ENCODE assay signal across 20 cellular contexts in the genomic region with DNA sequence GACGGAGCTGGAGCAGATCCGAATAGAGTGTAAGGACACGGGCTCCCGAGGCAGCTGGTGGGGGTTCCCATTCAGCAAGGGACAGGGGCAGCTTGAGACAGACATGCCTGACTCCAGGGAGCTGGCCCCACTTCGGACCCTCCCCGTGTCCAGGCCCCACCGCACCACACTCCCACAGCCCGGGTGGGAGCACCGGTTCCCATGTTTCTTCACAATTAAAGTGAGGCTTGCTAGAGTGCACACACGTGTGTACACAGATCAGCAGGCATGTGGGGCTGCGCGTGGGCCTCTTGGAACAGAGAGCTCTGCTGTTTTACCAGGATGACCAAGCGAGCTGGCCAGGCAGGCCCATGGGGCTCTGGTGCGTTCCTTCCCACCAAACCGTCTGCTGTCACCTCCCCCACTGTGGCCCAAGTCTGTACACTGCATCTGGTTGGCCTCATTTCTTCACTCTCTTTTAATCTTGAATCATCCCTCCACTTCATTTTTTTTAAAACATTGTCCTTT. TPM values are rescaled to one million over a fixed set of nuclear protein-coding genes. Genes with fewer than 3 reads are reported as not detected.
DNase-seq lines count a peak whose midpoint lies in the region; FAIRE-seq and TF ChIP-seq lines count a peak whose summit lies in the region.
"Had no signal": no experiment of that assay in that cellular context is flagged by ENCODE, and none has a peak within 500 bp of the region (broad histone marks: within the 10 kb centered on the region; RNA-seq: fewer than 3 reads in every experiment).

No MANE protein-coding gene starts in this region.

- H2BK20ac ChIP-seq in H1 (ENCODE audit: low read length), result no peak overlapping the region

- intact Hi-C loops in activated naive CD4-positive, alpha-beta T cell treated with anti-CD3 and anti-CD28 coated beads for 36 hours (cut with micrococcal nuclease), result no loop called here

- H3K36me3 Mint-ChIP-seq in activated naive CD4-positive, alpha-beta T cell treated with anti-CD3 and anti-CD28 coated beads, Interleukin-2, amount 50 U/mL, for 24 hours, result no peaks in the 10 kb centered on the region
- no peaks in the 10 kb centered on the region for H3K36me3 Mint-ChIP-seq in activated naive CD4-positive, alpha-beta T cell treated with anti-CD3 and anti-CD28 coated beads for 36 hours (ENCODE audit: low read depth)
- H3K36me3 Mint-ChIP-seq in nephron progenitor cell (ENCODE audit: low read depth), result no peaks in the 10 kb centered on the region
- H3K36me3 Mint-ChIP-seq: IgD-negative memory B cell had no signal

- no peak overlapping the region for H3K23ac ChIP-seq in H1 (ENCODE audit: insufficient read length)

- H3K9me3 Mint-ChIP-seq in activated naive CD4-positive, alpha-beta T cell treated with anti-CD3 and anti-CD28 coated beads, Interleukin-2, amount 50 U/mL, for 24 hours, result no peaks in the 10 kb centered on the region
- H3K9me3 Mint-ChIP-seq in activated naive CD4-positive, alpha-beta T cell treated with anti-CD3 and anti-CD28 coated beads for 36 hours, result no peaks in the 10 kb centered on the region
- H3K9me3 Mint-ChIP-seq in nephron progenitor cell, result no peaks in the 10 kb centered on the region
- H3K9me3 Mint-ChIP-seq: CD4-positive, alpha-beta T cell had no signal

- TF ChIP-seq CTCF in H1 (IDR thresholded peaks at IDR 0.05; ENCODE audit: control extremely low read depth in 1 of 3, insufficient read depth in 1 of 3, low read depth in 1 of 3, low read length in 3 of 3) (no peak), nephron progenitor cell (IDR thresholded peaks at IDR 0.05) (no peak)

- H3K23me2 ChIP-seq in H1 (ENCODE audit: low read depth, low read length), result no peaks in the 10 kb centered on the region

- POLR2A ChIA-PET in H1 (lab: Charles Lee; ENCODE audit: partially characterized antibody), result interaction anchor here (1.3 kb wide), 1 partner anchor 13 kb away, joined by 3 read pairs; no protein-coding TSS in a partner anchor

- no peaks in the 10 kb centered on the region for H3K9me3 ChIP-seq in H1 (ENCODE audit: insufficient read depth in 2 of 2, low read depth in 1 of 2, low read length in 1 of 2)
- H3K9me3 ChIP-seq: A549, HAP-1 had no signal

- H3K56ac ChIP-seq in H1 (replicated peaks; ENCODE audit: insufficient read length, low read depth, low read length), result no peak overlapping the region

- H2AFZ ChIP-seq in H1 (ENCODE audit: low read length), result no peak overlapping the region

- H3K4me3 Mint-ChIP-seq in activated naive CD4-positive, alpha-beta T cell treated with anti-CD3 and anti-CD28 coated beads, Interleukin-2, amount 50 U/mL, for 24 hours, result no peak overlapping the region
- no peak overlapping the region for H3K4me3 Mint-ChIP-seq in activated naive CD4-positive, alpha-beta T cell treated with anti-CD3 and anti-CD28 coated beads for 36 hours
- peak overlapping the region; percentile 10 for H3K4me3 Mint-ChIP-seq in nephron progenitor cell
- H3K4me3 Mint-ChIP-seq: CD4-positive, alpha-beta T cell; IgD-negative memory B cell had no signal

- H3K27ac Mint-ChIP-seq in activated naive CD4-positive, alpha-beta T cell treated with anti-CD3 and anti-CD28 coated beads, Interleukin-2, amount 50 U/mL, for 24 hours, result peak overlapping the region; percentile 23
- H3K27ac Mint-ChIP-seq in activated naive CD4-positive, alpha-beta T cell treated with anti-CD3 and anti-CD28 coated beads for 36 hours, result no peak overlapping the region
- no peak overlapping the region for H3K27ac Mint-ChIP-seq in nephron progenitor cell
- H3K27ac Mint-ChIP-seq: CD4-positive, alpha-beta T cell; IgD-negative memory B cell had no signal

- H2AK5ac ChIP-seq in H1 (ENCODE audit: low read depth, low read length), result no peak overlapping the region

- H3K79me1 ChIP-seq in H1 (ENCODE audit: low read depth, low read length), result no peaks in the 10 kb centered on the region

- no peaks in the 10 kb centered on the region for H3K27me3 Mint-ChIP-seq in activated naive CD4-positive, alpha-beta T cell treated with anti-CD3 and anti-CD28 coated beads, Interleukin-2, amount 50 U/mL, for 24 hours
- H3K27me3 Mint-ChIP-seq in activated naive CD4-positive, alpha-beta T cell treated with anti-CD3 and anti-CD28 coated beads for 36 hours (ENCODE audit: low read depth), result no peaks in the 10 kb centered on the region
- peaks cover 6% of the 10 kb centered on the region for H3K27me3 Mint-ChIP-seq in nephron progenitor cell (ENCODE audit: low read depth, poor library complexity)

- no peak for DNase-seq in activated naive CD4-positive, alpha-beta T cell treated with anti-CD3 and anti-CD28 coated beads for 36 hours
- no peak for DNase-seq in H1 (ENCODE audit: low read depth in 1 of 2, low spot score in 2 of 2)
- no peak for DNase-seq in nephron progenitor cell
- no peak for DNase-seq in epidermal melanocyte (ENCODE audit: insufficient read length, low spot score)
- no peak for DNase-seq in stimulated activated CD4-positive, alpha-beta T cell treated with anti-CD3 and anti-CD28 coated beads, Interleukin-2, amount 100 ng/mL, for 24 hours
- DNase-seq in H4 (ENCODE audit: low spot score), result no peak
- DNase-seq: AML-193; CD4-positive, alpha-beta T cell; DMS153; DMS79 treated with DMSO at 0.1 percent for 48 hours; GF-D8; GOT3 had no signal

- no peak overlapping the region for H2BK12ac ChIP-seq in H1 (ENCODE audit: low read depth, low read length)

- TF ChIP-seq POLR2A in H1 (IDR thresholded peaks at IDR 0.05; ENCODE audit: control extremely low read depth in 1 of 2, low read depth in 2 of 2, low read length in 2 of 2), result no peak

- no peak overlapping the region for H2BK15ac ChIP-seq in H1 (ENCODE audit: low read length)

- H3K4me1 Mint-ChIP-seq in activated naive CD4-positive, alpha-beta T cell treated with anti-CD3 and anti-CD28 coated beads, Interleukin-2, amount 50 U/mL, for 24 hours, result peaks cover 16% of the 10 kb centered on the region
- peaks cover 13% of the 10 kb centered on the region for H3K4me1 Mint-ChIP-seq in activated naive CD4-positive, alpha-beta T cell treated with anti-CD3 and anti-CD28 coated beads for 36 hours (ENCODE audit: low read depth)
- H3K4me1 Mint-ChIP-seq in nephron progenitor cell, result peaks cover 72% of the 10 kb centered on the region

- no peak for TF ChIP-seq EP300 in H1 (IDR thresholded peaks at IDR 0.05; ENCODE audit: borderline replicate concordance in 1 of 2, low read depth in 2 of 2, low read length in 2 of 2)

- no peaks in the 10 kb centered on the region for H3K36me3 ChIP-seq in H1 (ENCODE audit: control insufficient read depth in 2 of 4, insufficient read depth in 4 of 4, low read length in 3 of 4)
- H3K36me3 ChIP-seq: HAP-1 had no signal

- no peak overlapping the region for H3K4me2 ChIP-seq in H1 (ENCODE audit: insufficient read depth in 1 of 2, low read depth in 2 of 2, low read length in 2 of 2)
- H3K4me2 ChIP-seq: A549 had no signal

- TF ChIP-seq RAD21 in H1 (IDR thresholded peaks at IDR 0.05 in 1 of 2, conservative IDR thresholded peaks at IDR 0.05 in 1 of 2; ENCODE audit: low read depth in 2 of 2, low read length in 2 of 2), result no peak

- CTCF ChIA-PET in activated naive CD4-positive, alpha-beta T cell treated with anti-CD3 and anti-CD28 coated beads for 36 hours (lab: Charles Lee), result no interaction called here
- CTCF ChIA-PET in H1 (lab: Charles Lee; ENCODE audit: partially characterized antibody), result interaction anchor here (0.7 to 3.6 kb wide), 10 partner anchors 11 to 54 kb away, joined by 3 to 29 read pairs (median 5); no protein-coding TSS in a partner anchor

- H4K20me1 ChIP-seq in H1 (replicated peaks in 1 of 2; ENCODE audit: control insufficient read depth in 1 of 2, insufficient read depth in 2 of 2, low read length in 2 of 2), result no peaks in the 10 kb centered on the region

- WGBS in H1 (ENCODE audit: extremely low coverage in 1 of 2, insufficient coverage in 1 of 2, insufficient read length in 1 of 2, insufficient replicate concordance in 2 of 2, low coverage in 1 of 2, low lambda C conversion rate in 2 of 2, missing lambda C conversion rate in 1 of 2), 2 experiments, result 88% methylated on average over 13 of the region's 15 CpGs; no CpG with 5 or more reads in 1 of the 2 experiments

- no peak overlapping the region for H3K9ac ChIP-seq in H1 (replicated peaks in 1 of 4; ENCODE audit: extremely low read depth in 1 of 4, low read depth in 3 of 4, low read length in 3 of 4)

- H4K5ac ChIP-seq in H1 (ENCODE audit: insufficient read length, low read depth, low read length), result no peak overlapping the region

- no peak for FAIRE-seq in H1 (lab: Jason Lieb, UNC)
- FAIRE-seq: A549, HepG2 had no signal

- no peak overlapping the region for H3K14ac ChIP-seq in H1 (ENCODE audit: insufficient read length)

- H4K8ac ChIP-seq in H1 (ENCODE audit: extremely low read depth, insufficient read depth, low read length), result peak overlapping the region; percentile 69; the same call in 1 of the 2 replicates

- no peak overlapping the region for H3K27ac ChIP-seq in H1 (ENCODE audit: low read depth, low read length)
- H3K27ac ChIP-seq: 22Rv1, A549, C4-2B had no signal

- H3K79me2 ChIP-seq in H1 (ENCODE audit: control insufficient read depth in 1 of 2, insufficient read depth in 2 of 2, low read length in 2 of 2), result no peaks in the 10 kb centered on the region

- H2BK120ac ChIP-seq in H1 (replicated peaks; ENCODE audit: low read depth, low read length), result no peak overlapping the region

- no peak overlapping the region for H3K4me3 ChIP-seq in H1 (ENCODE audit: extremely low read depth in 1 of 4, insufficient read depth in 2 of 4, low read depth in 3 of 4, low read length in 4 of 4)
- H3K4me3 ChIP-seq: A549, HAP-1 had no signal

- H4K91ac ChIP-seq in H1 (replicated peaks; ENCODE audit: insufficient read length, low read length), result no peak overlapping the region

- H3K4me1 ChIP-seq in H1 (replicated peaks in 1 of 4; ENCODE audit: control insufficient read depth in 3 of 4, insufficient read depth in 4 of 4, low read length in 3 of 4), result peaks cover 3 to 25% (median 16%) of the 10 kb centered on the region in 4 experiments
- H3K4me1 ChIP-seq: A549, HAP-1 had no signal

- no peak overlapping the region for H3K18ac ChIP-seq in H1 (ENCODE audit: extremely low read depth, low read length)

- no peak overlapping the region for H3K4ac ChIP-seq in H1 (replicated peaks; ENCODE audit: insufficient read length, low read depth, low read length)

- H3K27me3 ChIP-seq in H1 (replicated peaks in 1 of 4; ENCODE audit: control insufficient read depth in 3 of 4, extremely low read depth in 1 of 4, insufficient read depth in 3 of 4, low read length in 3 of 4), result peaks cover 0 to 3% (median 2%) of the 10 kb centered on the region in 4 experiments; a peak in 1 of 7 replicates

- no peak overlapping the region for H2BK5ac ChIP-seq in H1 (ENCODE audit: low read depth, low read length)

RNA-seq across cellular contexts. Expression of a gene that starts 48.0 kb away (rescaled TPM):
- total RNA-seq in activated naive CD4-positive, alpha-beta T cell treated with anti-CD3 and anti-CD28 coated beads for 36 hours, result under 1 TPM in 1 of 2 experiments, not detected in 1; 0.21 TPM
- 0.65 and 1.1 TPM in 2 replicates for total RNA-seq in H1 (2021; fragmentation: NEBNext Ultra II Directional; extraction: Animal tissue kit (Norgen Biotek cat#: 25700))
- polyA plus RNA-seq in H1 (2011; rRNA removed), result 0.63 and 0.70 TPM in 2 replicates
- 0.44 TPM for polyA plus RNA-seq in H1 (2011; cell fraction: cytosol; rRNA removed)
- 1.6 TPM for polyA plus RNA-seq in H1 (2011; cell fraction: nucleus; rRNA removed)
- polyA plus RNA-seq in H1 (2012, experiment 1 of 2), result 0.33 to 1.2 TPM (median 0.91 TPM) in 4 replicates
- 0.56 TPM for polyA plus RNA-seq in H1 (2012, experiment 2 of 2)
- polyA plus RNA-seq in H1 (2013, experiment 1 of 2), result 0.36 TPM
- polyA plus RNA-seq in H1 (2013, experiment 2 of 2), result 0.46 TPM
- polyA minus RNA-seq in H1 (2011; rRNA and poly(A)+ RNA removed), result 1.8 and 3.6 TPM in 2 replicates
- polyA minus RNA-seq in H1 (2011; cell fraction: cytosol; rRNA and poly(A)+ RNA removed), result not detected
- 1.8 TPM for polyA minus RNA-seq in H1 (2011; cell fraction: nucleus; rRNA and poly(A)+ RNA removed)
- 0.08 TPM in 1 of 2 replicates, not detected in the other for total RNA-seq in H4 (2014; rRNA removed; shearing (Covaris generic))
- total RNA-seq: CD4-positive, alpha-beta T cell had no signal
- polyA plus RNA-seq: BJ, IgD-negative memory B cell had no signal
